In genomic region chr3:57756528-57757401, GRCh38 we compare ENCODE assay signal across 8 cellular contexts. TPM values are rescaled to one million over a fixed set of nuclear protein-coding genes. Genes with fewer than 3 reads are reported as not detected.
DNase-seq lines count a peak whose midpoint lies in the region; ATAC-seq, FAIRE-seq and TF ChIP-seq lines count a peak whose summit lies in the region.

No MANE protein-coding gene starts in this region.

- peak overlapping the region; percentile 85 for H3K4me2 ChIP-seq in osteoblast (ENCODE audit: insufficient read depth, low read length)

- H3K9me3 Mint-ChIP-seq in activated naive CD4-positive, alpha-beta T cell treated with anti-CD3 and anti-CD28 coated beads, Interleukin-2, amount 10 ng/mL, durations not matched to agents 7 days and 5 days: no peaks in the 10 kb centered on the region
- peaks cover 2% of the 10 kb centered on the region for H3K9me3 Mint-ChIP-seq in glutamatergic neuron (ENCODE audit: unreplicated experiment)

- H3K4me3 Mint-ChIP-seq in activated naive CD4-positive, alpha-beta T cell treated with anti-CD3 and anti-CD28 coated beads, Interleukin-2, amount 10 ng/mL, durations not matched to agents 7 days and 5 days: peak overlapping the region; percentile 99
- peak overlapping the region; percentile 94 for H3K4me3 Mint-ChIP-seq in glutamatergic neuron (ENCODE audit: unreplicated experiment)

- no peak for TF ChIP-seq CTCF in glutamatergic neuron (IDR thresholded peaks at IDR 0.05; ENCODE audit: partially characterized antibody, unreplicated experiment)
- no peak for TF ChIP-seq CTCF in osteoblast (IDR thresholded peaks at IDR 0.05; ENCODE audit: extremely low read depth, low read depth, low read length)

- CTCF ChIA-PET in activated naive CD4-positive, alpha-beta T cell treated with anti-CD3 and anti-CD28 coated beads, Interleukin-2, amount 10 ng/mL, durations not matched to agents 7 days and 5 days (lab: Charles Lee): no interaction called here

- H4K20me1 ChIP-seq in osteoblast (ENCODE audit: insufficient read depth, low read length): peaks cover 28% of the 10 kb centered on the region

- peaks cover 55% of the 10 kb centered on the region for H3K4me1 Mint-ChIP-seq in activated naive CD4-positive, alpha-beta T cell treated with anti-CD3 and anti-CD28 coated beads, Interleukin-2, amount 10 ng/mL, durations not matched to agents 7 days and 5 days
- peaks cover 10% of the 10 kb centered on the region for H3K4me1 Mint-ChIP-seq in glutamatergic neuron (ENCODE audit: low read depth, unreplicated experiment)

- peaks cover 56% of the 10 kb centered on the region for H3K79me2 ChIP-seq in osteoblast (ENCODE audit: insufficient read depth, low read length)

- peak overlapping the region; percentile 97 for H2AFZ ChIP-seq in osteoblast (ENCODE audit: low read length)

- ATAC-seq in HG02938 (IDR thresholded peaks at IDR 0.05; ENCODE audit: unreplicated experiment): peak; percentile 14

- FAIRE-seq in RCC 7860 (lab: Jason Lieb, UNC) (no peak), urothelium cell line (lab: Jason Lieb, UNC) (no peak)

- peak overlapping the region; percentile 92 for H3K27ac ChIP-seq in osteoblast (ENCODE audit: low read depth, low read length)

- peak overlapping the region; percentile 94 for H3K4me3 ChIP-seq in osteoblast (ENCODE audit: insufficient read depth, low read length)

- peaks cover 18% of the 10 kb centered on the region for H3K36me3 ChIP-seq in osteoblast (ENCODE audit: insufficient read depth, low read length)

- H3K27ac Mint-ChIP-seq in activated naive CD4-positive, alpha-beta T cell treated with anti-CD3 and anti-CD28 coated beads, Interleukin-2, amount 10 ng/mL, durations not matched to agents 7 days and 5 days: peak overlapping the region; percentile 96
- H3K27ac Mint-ChIP-seq in glutamatergic neuron (ENCODE audit: unreplicated experiment): peak overlapping the region; percentile 52

- H3K27me3 Mint-ChIP-seq in activated naive CD4-positive, alpha-beta T cell treated with anti-CD3 and anti-CD28 coated beads, Interleukin-2, amount 10 ng/mL, durations not matched to agents 7 days and 5 days: peaks cover 5% of the 10 kb centered on the region
- peaks cover 4% of the 10 kb centered on the region for H3K27me3 Mint-ChIP-seq in glutamatergic neuron (ENCODE audit: unreplicated experiment)

- DNase-seq in DMS53 (lab: John Stamatoyannopoulos, UW) (peak; percentile 34), DMS53 treated with DMSO at 0.1 percent for 48 hours (lab: John Stamatoyannopoulos, UW; ENCODE audit: unreplicated experiment) (no peak), RCC 7860 (ENCODE audit: low spot score) (peak; percentile 42), glutamatergic neuron (peak; percentile 46), osteoblast (ENCODE audit: insufficient read length, low spot score, missing footprints) (peak; percentile 89), urothelium cell line (ENCODE audit: low spot score) (peak; percentile 53)
- DNase-seq in activated naive CD4-positive, alpha-beta T cell treated with anti-CD3 and anti-CD28 coated beads, Interleukin-2, amount 10 ng/mL, durations not matched to agents 7 days and 5 days: peak; percentile 59

- H3K9me3 ChIP-seq in osteoblast (ENCODE audit: low read depth, low read length): no peaks in the 10 kb centered on the region

- no peaks in the 10 kb centered on the region for H3K27me3 ChIP-seq in osteoblast (ENCODE audit: insufficient read depth, low read length)

- H3K36me3 Mint-ChIP-seq in activated naive CD4-positive, alpha-beta T cell treated with anti-CD3 and anti-CD28 coated beads, Interleukin-2, amount 10 ng/mL, durations not matched to agents 7 days and 5 days: peaks cover 35% of the 10 kb centered on the region
- no peaks in the 10 kb centered on the region for H3K36me3 Mint-ChIP-seq in glutamatergic neuron (ENCODE audit: unreplicated experiment)

- peaks cover 32% of the 10 kb centered on the region for H3K4me1 ChIP-seq in osteoblast (ENCODE audit: insufficient read depth, low read length)

RNA-seq across cellular contexts. Expression of gene SLMAP, which starts 0.7 kb away (rescaled TPM):
- total RNA-seq in glutamatergic neuron (ENCODE audit: unreplicated experiment): 52.0 TPM
- 43.9 and 50.7 TPM in 2 replicates for total RNA-seq in osteoblast
